25 cellular contexts compared by ENCODE assay signal in genomic region chr6:152204584-152204983, GRCh38.
"Had no signal": no experiment of that assay in that cellular context is flagged by ENCODE, and none has a peak within 500 bp of the region (broad histone marks: within the 10 kb centered on the region; RNA-seq: fewer than 3 reads in every experiment).

No MANE protein-coding gene starts in this region.

- ATAC-seq: esophagus mucosa; foreskin keratinocyte; heart right ventricle; left ventricle myocardium superior; lower lobe of right lung; naive thymus-derived CD8-positive, alpha-beta T cell; psoas muscle; right cardiac atrium; stimulated activated memory B cell treated with anti-CD40 and anti-IgM and Interleukin-4, amounts not matched to agents 10 μg/mL and 1 μg/mL and 100 μg/mL, for 72 hours; stimulated activated naive CD8-positive, alpha-beta T cell treated with anti-CD3 and anti-CD28 coated beads, Interleukin-15, Interleukin-2, amounts not matched to agents 100 U/mL and 50 U/mL, for 24 hours had no signal

- H3K27ac ChIP-seq: dorsolateral prefrontal cortex, epithelial cell of prostate, foreskin keratinocyte, heart right ventricle, lower lobe of right lung, ovary, psoas muscle, sigmoid colon, suprapubic skin, thyroid gland had no signal

- H3K9me3 ChIP-seq: heart right ventricle, lower lobe of right lung, ovary, psoas muscle, sigmoid colon, suprapubic skin, thyroid gland had no signal

- H3K4me3 ChIP-seq: dorsolateral prefrontal cortex, heart right ventricle, lower lobe of right lung, ovary, psoas muscle, sigmoid colon, suprapubic skin, thyroid gland had no signal

- H3K4me1 ChIP-seq: foreskin keratinocyte, heart right ventricle, lower lobe of right lung, psoas muscle, sigmoid colon, suprapubic skin, thyroid gland had no signal

- DNase-seq: cerebellar nuclear complex; dorsolateral prefrontal cortex; effector CD4-positive, alpha-beta T cell; foreskin keratinocyte; glutamatergic neuron; heart right ventricle; hypothalamus; immature natural killer cell; left ventricle myocardium superior; lower lobe of right lung; naive thymus-derived CD8-positive, alpha-beta T cell; nephron progenitor cell; nucleus accumbens; ovary; posterior cingulate gyrus; psoas muscle; right cardiac atrium; sigmoid colon; stimulated activated CD4-positive, alpha-beta T cell treated with anti-CD3 and anti-CD28 coated beads, Interleukin-4, amount 100 ng/mL, for 4 hours; stimulated activated naive CD8-positive, alpha-beta T cell treated with anti-CD3 and anti-CD28 coated beads, Interleukin-15, Interleukin-2, amounts not matched to agents 100 U/mL and 50 U/mL, for 24 hours; thyroid gland had no signal

- H3K27me3 ChIP-seq: dorsolateral prefrontal cortex, foreskin keratinocyte, heart right ventricle, ovary, sigmoid colon, suprapubic skin, thyroid gland had no signal

- H3K36me3 ChIP-seq: ovary had no signal
